In the genomic region with DNA sequence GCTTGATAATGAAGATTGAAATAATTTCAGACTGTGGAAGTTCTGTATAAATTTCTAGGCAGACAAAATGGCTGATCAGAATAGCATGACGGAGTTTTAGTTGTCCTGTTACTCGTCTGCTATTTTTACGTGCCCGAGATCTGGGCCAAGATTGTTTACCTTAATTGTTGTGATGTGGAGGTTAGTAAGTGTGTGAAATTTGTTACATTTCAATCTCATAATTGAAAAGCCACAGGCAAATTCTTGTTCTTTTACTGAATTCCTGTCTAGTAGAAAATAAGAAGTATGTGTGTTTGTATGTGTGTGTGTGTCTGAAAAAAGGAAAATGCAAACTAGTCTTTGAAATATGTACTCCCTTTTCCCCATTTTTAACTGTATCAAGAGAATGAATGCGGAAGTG, we compare ENCODE assay signal across 20 cellular contexts.
DNase-seq lines count a peak whose midpoint lies in the region; ATAC-seq and TF ChIP-seq lines count a peak whose summit lies in the region.
"Had no signal": no experiment of that assay in that cellular context is flagged by ENCODE, and none has a peak within 500 bp of the region (broad histone marks: within the 10 kb centered on the region; RNA-seq: fewer than 3 reads in every experiment).

No MANE protein-coding gene starts in this region.

- H3K9ac ChIP-seq in endodermal cell (ENCODE audit: extremely low read depth, low read length, poor library complexity, severe bottlenecking) = no peak overlapping the region
- H3K9ac ChIP-seq: BLaER1 treated with 17β-estradiol and CSF1 and Interleukin-3, amounts not matched to agents 10 nM and 100 nM had no signal

- H3K27me3 Mint-ChIP-seq in endodermal cell (ENCODE audit: insufficient read depth) = no peaks in the 10 kb centered on the region
- H3K27me3 Mint-ChIP-seq in natural killer cell treated with Interleukin-12 subunit alpha and Interleukin-12 subunit beta and Interleukin-15 and Interleukin-18, amount 100 ng/mL, for 72 hours = no peaks in the 10 kb centered on the region
- H3K27me3 Mint-ChIP-seq: IgD-negative memory B cell had no signal

- H3K4me1 ChIP-seq in endodermal cell (ENCODE audit: control insufficient read depth, insufficient read depth, low read length) (no peaks in the 10 kb centered on the region), stomach (peaks cover 0 to 26% (median 14%) of the 10 kb centered on the region in 4 donors)

- no peak for TF ChIP-seq POLR2A in stomach (IDR thresholded peaks at IDR 0.05)

- H3K36me3 Mint-ChIP-seq in endodermal cell (ENCODE audit: low read depth) = peaks cover 9% of the 10 kb centered on the region
- H3K36me3 Mint-ChIP-seq in natural killer cell treated with Interleukin-12 subunit alpha and Interleukin-12 subunit beta and Interleukin-15 and Interleukin-18, amount 100 ng/mL, for 72 hours = peaks cover 17% of the 10 kb centered on the region

- H3K27me3 ChIP-seq in endodermal cell (ENCODE audit: control insufficient read depth, insufficient read depth, low read length, poor library complexity, severe bottlenecking) = no peaks in the 10 kb centered on the region
- H3K27me3 ChIP-seq in stomach = no peaks in the 10 kb centered on the region
- H3K27me3 ChIP-seq: MG63 had no signal

- no peak overlapping the region for H3K27ac ChIP-seq in endodermal cell (ENCODE audit: low read depth, low read length)
- H3K27ac ChIP-seq in stomach = peak overlapping the region in 3 of 5 donors; percentile 15 to 43 (median 22)
- H3K27ac ChIP-seq: BLaER1 treated with 17β-estradiol and CSF1 and Interleukin-3, amounts not matched to agents 10 nM and 100 nM; HL-60 had no signal

- ATAC-seq in natural killer cell treated with Interleukin-12 subunit alpha and Interleukin-12 subunit beta and Interleukin-15 and Interleukin-18, amount 100 ng/mL, for 72 hours = no peak
- no peak for ATAC-seq in GM19351 (IDR thresholded peaks at IDR 0.05; ENCODE audit: unreplicated experiment)
- ATAC-seq: Panc1, Right ventricle myocardium inferior had no signal

- H3K4me1 Mint-ChIP-seq in endodermal cell = peaks cover 6% of the 10 kb centered on the region
- peaks cover 57 to 63% of the 10 kb centered on the region in 2 donors for H3K4me1 Mint-ChIP-seq in natural killer cell treated with Interleukin-12 subunit alpha and Interleukin-12 subunit beta and Interleukin-15 and Interleukin-18, amount 100 ng/mL, for 72 hours (ENCODE audit: low read depth in 2 of 2)

- TF ChIP-seq CTCF in endodermal cell (conservative IDR thresholded peaks at IDR 0.05) (no peak), stomach (IDR thresholded peaks at IDR 0.05) (no peak)

- peaks cover 16% of the 10 kb centered on the region for H3K9me3 Mint-ChIP-seq in endodermal cell
- H3K9me3 Mint-ChIP-seq in natural killer cell treated with Interleukin-12 subunit alpha and Interleukin-12 subunit beta and Interleukin-15 and Interleukin-18, amount 100 ng/mL, for 72 hours = no peaks in the 10 kb centered on the region

- H3K4me3 ChIP-seq in endodermal cell (ENCODE audit: low read length) = no peak overlapping the region
- no peak overlapping the region for H3K4me3 ChIP-seq in stomach
- H3K4me3 ChIP-seq: BLaER1 treated with 17β-estradiol and CSF1 and Interleukin-3, amounts not matched to agents 10 nM and 100 nM; MG63 had no signal

- peak; percentile 13 for DNase-seq in RPMI7951 (ENCODE audit: low read depth)
- no peak for DNase-seq in endodermal cell
- DNase-seq in natural killer cell treated with Interleukin-12 subunit alpha and Interleukin-12 subunit beta and Interleukin-15 and Interleukin-18, amount 100 ng/mL, for 72 hours (ENCODE audit: low spot score) = no peak
- DNase-seq in stomach = no peak
- DNase-seq in stimulated activated naive CD4-positive, alpha-beta T cell treated with Interleukin-2 at 50 U/mL for 16 hours (lab: John Stamatoyannopoulos, UW) = no peak
- no peak for DNase-seq in NCI-H524 (lab: John Stamatoyannopoulos, UW)
- DNase-seq: DND-41, Kasumi-1, MG63, NCI-H1092 treated with DMSO at 0.1 percent for 48 hours, NCI-H146, NCI-H2029 treated with DMSO at 0.1 percent for 48 hours, NCI-H2171, NCI-H446 had no signal

- peaks cover 20% of the 10 kb centered on the region for H3K9me3 ChIP-seq in endodermal cell (ENCODE audit: control insufficient read depth, low read length)
- H3K9me3 ChIP-seq in stomach = peaks cover 0 to 11% (median 4%) of the 10 kb centered on the region in 4 donors

- no peak overlapping the region for H3K4me3 Mint-ChIP-seq in endodermal cell
- no peak overlapping the region for H3K4me3 Mint-ChIP-seq in natural killer cell treated with Interleukin-12 subunit alpha and Interleukin-12 subunit beta and Interleukin-15 and Interleukin-18, amount 100 ng/mL, for 72 hours
- H3K4me3 Mint-ChIP-seq: IgD-negative memory B cell had no signal

- WGBS in endodermal cell (ENCODE audit: insufficient coverage in 1 of 2, insufficient read length in 1 of 2), 2 experiments = 98 to 100% methylated on average over 4 of the region's 5 CpGs
- 76 to 86% (median 77%) methylated on average over 5 of the region's 5 CpGs for WGBS in stomach, 5 donors

- peak overlapping the region; percentile 7 for H3K27ac Mint-ChIP-seq in endodermal cell
- peak overlapping the region; percentile 14 to 82 for H3K27ac Mint-ChIP-seq in natural killer cell treated with Interleukin-12 subunit alpha and Interleukin-12 subunit beta and Interleukin-15 and Interleukin-18, amount 100 ng/mL, for 72 hours

- TF ChIP-seq EP300 in stomach (IDR thresholded peaks at IDR 0.05) = no peak

- intact Hi-C loops in stomach (cut with DNase I; ENCODE audit: low total_unique reads) = no loop called here

- H3K36me3 ChIP-seq in endodermal cell (ENCODE audit: control insufficient read depth, insufficient read depth, low read length) (peaks cover 16% of the 10 kb centered on the region), stomach (no peaks in the 10 kb centered on the region)
- H3K36me3 ChIP-seq: MG63 had no signal
